8 cellular contexts compared by ENCODE assay signal in the genomic region with DNA sequence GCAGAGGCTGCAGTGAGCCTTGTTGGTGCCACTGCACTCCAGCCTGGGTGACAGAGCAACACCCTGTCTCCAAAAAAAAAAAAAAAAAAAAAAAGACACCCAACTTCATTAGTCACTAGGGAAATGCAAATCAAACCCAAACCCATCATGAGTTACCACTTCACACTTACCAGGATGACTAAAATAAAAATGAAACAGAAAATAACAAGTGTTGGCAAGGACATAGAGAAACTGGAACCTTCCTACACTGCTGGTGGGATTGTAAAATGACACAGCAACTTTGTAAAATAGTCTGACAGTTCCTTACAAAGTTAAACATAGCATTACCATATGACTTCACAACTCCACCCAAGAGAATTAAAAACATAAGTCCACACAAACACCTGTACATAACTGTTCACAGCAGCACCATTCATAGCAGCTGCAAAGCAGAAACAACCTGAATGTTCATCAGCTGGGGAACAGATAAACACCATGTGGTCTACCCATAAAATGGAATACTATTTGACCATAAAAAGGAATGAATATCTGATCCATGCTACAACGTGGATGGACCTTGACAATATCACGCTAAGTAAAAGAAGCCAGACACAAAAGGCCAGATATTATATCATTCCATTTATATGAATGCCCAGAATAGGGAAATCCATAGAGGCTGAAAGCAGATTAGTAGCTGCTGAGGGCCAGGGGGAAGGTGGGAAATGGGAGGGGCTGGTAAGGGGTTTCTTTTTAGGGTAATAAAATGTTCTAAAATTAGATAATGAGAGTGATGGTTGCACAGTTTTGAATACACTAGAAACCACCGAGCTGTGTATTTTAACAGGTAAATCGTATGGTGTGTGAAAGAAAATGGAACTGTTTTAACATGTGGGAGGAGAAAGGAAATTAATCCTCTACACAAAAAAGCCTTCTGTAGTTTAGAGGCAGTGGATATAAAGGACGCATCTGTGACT. TPM values are rescaled to one million over a fixed set of nuclear protein-coding genes. Genes with fewer than 3 reads are reported as not detected.
A peak's percentile ranks its signal among the peaks of the same experiment; 100 is the strongest.
DNase-seq lines count a peak whose midpoint lies in the region; ATAC-seq, FAIRE-seq and TF ChIP-seq lines count a peak whose summit lies in the region.

No MANE protein-coding gene starts in this region.

- POLR2A ChIA-PET in activated CD8-positive, alpha-beta T cell treated with anti-CD3 and anti-CD28 coated beads for 36 hours (lab: Charles Lee) = interaction anchor here (1.7 kb wide), 1 partner anchor 18 kb away, joined by 5 read pairs; no protein-coding TSS in a partner anchor

- intact Hi-C loops in activated CD8-positive, alpha-beta T cell treated with anti-CD3 and anti-CD28 coated beads for 36 hours (cut with micrococcal nuclease) = no loop called here

- TF ChIP-seq CTCF in activated CD8-positive, alpha-beta T cell treated with anti-CD3 and anti-CD28 coated beads for 36 hours (IDR thresholded peaks at IDR 0.05) = no peak

- H3K9me3 Mint-ChIP-seq in activated CD8-positive, alpha-beta T cell treated with anti-CD3 and anti-CD28 coated beads for 36 hours = peaks cover 11% of the 10 kb centered on the region

- H3K4me1 Mint-ChIP-seq in activated CD8-positive, alpha-beta T cell treated with anti-CD3 and anti-CD28 coated beads for 36 hours (ENCODE audit: low read depth) = peaks cover 38% of the 10 kb centered on the region

- H3K4me3 Mint-ChIP-seq in activated CD8-positive, alpha-beta T cell treated with anti-CD3 and anti-CD28 coated beads for 36 hours = no peak overlapping the region

- peak; percentile 86 for ATAC-seq in GM18502 (IDR thresholded peaks at IDR 0.05; ENCODE audit: poor library complexity, unreplicated experiment)
- peak; percentile 82 for ATAC-seq in GM19455 (IDR thresholded peaks at IDR 0.05; ENCODE audit: unreplicated experiment)
- ATAC-seq in HG03064 (IDR thresholded peaks at IDR 0.05; ENCODE audit: low read depth, unreplicated experiment) = peak; percentile 78
- ATAC-seq in activated CD8-positive, alpha-beta T cell treated with anti-CD3 and anti-CD28 coated beads for 36 hours = peak; percentile 81
- ATAC-seq in esophagus mucosa = no peak

- peaks cover 22% of the 10 kb centered on the region for H3K36me3 Mint-ChIP-seq in activated CD8-positive, alpha-beta T cell treated with anti-CD3 and anti-CD28 coated beads for 36 hours (ENCODE audit: low read depth)

- no peaks in the 10 kb centered on the region for H3K27me3 Mint-ChIP-seq in activated CD8-positive, alpha-beta T cell treated with anti-CD3 and anti-CD28 coated beads for 36 hours

- FAIRE-seq in HTR-8/SVneo (lab: Jason Lieb, UNC) = no peak

- CTCF ChIA-PET in activated CD8-positive, alpha-beta T cell treated with anti-CD3 and anti-CD28 coated beads for 36 hours (lab: Charles Lee) = no interaction called here

- DNase-seq in activated CD8-positive, alpha-beta T cell treated with anti-CD3 and anti-CD28 coated beads for 36 hours = no peak
- no peak for DNase-seq in HTR-8/SVneo (ENCODE audit: insufficient read length, low spot score)
- no peak for DNase-seq in amygdala (lab: John Stamatoyannopoulos, UW)
- DNase-seq in midbrain (lab: John Stamatoyannopoulos, UW) = no peak

- H3K27ac Mint-ChIP-seq in activated CD8-positive, alpha-beta T cell treated with anti-CD3 and anti-CD28 coated beads for 36 hours = peak overlapping the region; percentile 89

RNA-seq across cellular contexts. Expression of a gene that starts 18.3 kb away (rescaled TPM):
- 10 to 100 TPM; 11.9 to 12.6 TPM for total RNA-seq in activated CD8-positive, alpha-beta T cell treated with anti-CD3 and anti-CD28 coated beads for 36 hours
- total RNA-seq in esophagus mucosa = 4.9 TPM
